In the genomic region with DNA sequence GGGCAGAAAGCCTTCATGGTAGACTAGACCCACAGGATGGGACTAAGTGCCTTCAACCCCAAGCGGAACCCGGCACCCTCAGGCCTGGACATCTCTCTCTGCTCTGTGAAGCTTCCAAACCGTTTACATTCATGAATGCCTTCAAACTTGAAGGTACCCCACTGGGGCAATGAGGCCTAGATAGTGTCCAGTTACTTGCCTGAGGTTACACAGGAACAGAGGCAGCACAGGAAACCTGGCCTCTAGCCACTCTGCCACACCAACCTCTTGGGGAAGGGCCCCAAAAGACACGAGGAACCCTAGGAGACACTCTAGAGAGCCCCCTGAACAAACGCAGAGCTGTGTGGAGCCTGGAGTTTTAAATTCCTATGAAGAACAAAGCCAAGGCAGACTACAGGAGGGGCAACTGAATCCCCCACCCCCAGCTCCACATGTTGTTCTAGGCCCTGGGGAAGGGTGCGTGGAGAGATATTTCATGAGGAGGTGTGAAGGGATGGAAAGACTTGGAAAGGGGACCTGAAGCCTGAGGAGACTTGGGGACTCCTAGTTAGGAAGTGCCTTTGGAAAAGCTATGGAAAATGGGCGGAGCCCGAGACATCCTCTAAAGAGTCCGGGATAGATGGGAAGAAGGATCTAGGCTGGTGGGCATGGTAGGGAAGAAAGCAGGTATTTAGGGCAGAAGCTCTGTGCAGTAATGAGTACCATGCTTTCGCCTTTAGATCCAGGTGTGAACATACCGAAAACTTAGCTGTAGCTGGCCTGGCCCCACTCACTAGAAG, we compare ENCODE assay signal across 1 cellular context.
TF ChIP-seq lines count a peak whose summit lies in the region.

No MANE protein-coding gene starts in this region.

TF ChIP-seq in HepG2, 621 proteins besides CTCF, POLR2A, EP300 and RAD21:
- TF ChIP-seq SNAPC2 (CRISPR knock-in tag; IDR thresholded peaks at IDR 0.05) (no peak), ZBTB7B (CRISPR knock-in tag; IDR thresholded peaks at IDR 0.05) (no peak), TSC22D2 (CRISPR knock-in tag; IDR thresholded peaks at IDR 0.05; ENCODE audit: borderline replicate concordance) (no peak), PTBP1 (IDR thresholded peaks at IDR 0.05; ENCODE audit: low read depth, low read length, poor library complexity, severe bottlenecking) (no peak), ZNF761 (CRISPR knock-in tag; conservative IDR thresholded peaks at IDR 0.05) (0 out of 2 replicates have a peak, but pooled peaks have one; percentile 9), MED1 (CRISPR knock-in tag; IDR thresholded peaks at IDR 0.05) (no peak), ETV6 (CRISPR knock-in tag; conservative IDR thresholded peaks at IDR 0.05) (no peak), ZBTB42 (CRISPR knock-in tag; IDR thresholded peaks at IDR 0.05) (no peak), ZBTB43 (CRISPR knock-in tag; conservative IDR thresholded peaks at IDR 0.05) (no peak), SP4 (CRISPR knock-in tag; IDR thresholded peaks at IDR 0.05) (peak; percentile 7; the same call in 1 of the 2 replicates), SMAD9 (CRISPR knock-in tag; IDR thresholded peaks at IDR 0.05) (no peak)
- TF ChIP-seq, protein P1, sequence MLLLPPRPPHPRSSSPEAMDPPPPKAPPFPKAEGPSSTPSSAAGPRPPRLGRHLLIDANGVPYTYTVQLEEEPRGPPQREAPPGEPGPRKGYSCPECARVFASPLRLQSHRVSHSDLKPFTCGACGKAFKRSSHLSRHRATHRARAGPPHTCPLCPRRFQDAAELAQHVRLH (CRISPR knock-in tag; IDR thresholded peaks at IDR 0.05; ENCODE audit: borderline replicate concordance, low read depth), result no peak
